In the genomic region with DNA sequence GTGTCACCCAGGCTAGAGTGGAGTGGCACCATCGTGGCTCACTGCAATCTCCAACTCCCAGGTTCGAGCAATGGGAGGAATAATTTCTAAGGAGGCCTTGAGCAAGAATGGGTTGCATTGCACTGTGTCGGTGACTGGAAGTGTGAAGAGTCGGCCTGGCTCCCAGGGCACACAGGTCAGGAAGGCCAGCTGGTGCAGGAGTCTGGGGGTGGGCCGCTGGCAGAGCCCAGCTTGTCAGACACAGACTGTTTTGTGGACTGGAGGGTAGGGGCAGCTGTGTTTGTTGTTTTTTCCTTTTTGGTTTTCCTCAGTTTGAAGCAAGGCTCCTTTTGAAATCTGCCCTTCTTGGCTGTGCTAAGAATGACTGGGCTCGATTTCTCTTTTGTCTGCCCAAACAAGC, we compare ENCODE assay signal across 1 cellular context.
TF ChIP-seq lines count a peak whose summit lies in the region.

No MANE protein-coding gene starts in this region.

TF ChIP-seq in GM23338, 12 proteins besides CTCF, POLR2A, EP300 and RAD21 (continued from another document):
- TF ChIP-seq, protein P1, sequence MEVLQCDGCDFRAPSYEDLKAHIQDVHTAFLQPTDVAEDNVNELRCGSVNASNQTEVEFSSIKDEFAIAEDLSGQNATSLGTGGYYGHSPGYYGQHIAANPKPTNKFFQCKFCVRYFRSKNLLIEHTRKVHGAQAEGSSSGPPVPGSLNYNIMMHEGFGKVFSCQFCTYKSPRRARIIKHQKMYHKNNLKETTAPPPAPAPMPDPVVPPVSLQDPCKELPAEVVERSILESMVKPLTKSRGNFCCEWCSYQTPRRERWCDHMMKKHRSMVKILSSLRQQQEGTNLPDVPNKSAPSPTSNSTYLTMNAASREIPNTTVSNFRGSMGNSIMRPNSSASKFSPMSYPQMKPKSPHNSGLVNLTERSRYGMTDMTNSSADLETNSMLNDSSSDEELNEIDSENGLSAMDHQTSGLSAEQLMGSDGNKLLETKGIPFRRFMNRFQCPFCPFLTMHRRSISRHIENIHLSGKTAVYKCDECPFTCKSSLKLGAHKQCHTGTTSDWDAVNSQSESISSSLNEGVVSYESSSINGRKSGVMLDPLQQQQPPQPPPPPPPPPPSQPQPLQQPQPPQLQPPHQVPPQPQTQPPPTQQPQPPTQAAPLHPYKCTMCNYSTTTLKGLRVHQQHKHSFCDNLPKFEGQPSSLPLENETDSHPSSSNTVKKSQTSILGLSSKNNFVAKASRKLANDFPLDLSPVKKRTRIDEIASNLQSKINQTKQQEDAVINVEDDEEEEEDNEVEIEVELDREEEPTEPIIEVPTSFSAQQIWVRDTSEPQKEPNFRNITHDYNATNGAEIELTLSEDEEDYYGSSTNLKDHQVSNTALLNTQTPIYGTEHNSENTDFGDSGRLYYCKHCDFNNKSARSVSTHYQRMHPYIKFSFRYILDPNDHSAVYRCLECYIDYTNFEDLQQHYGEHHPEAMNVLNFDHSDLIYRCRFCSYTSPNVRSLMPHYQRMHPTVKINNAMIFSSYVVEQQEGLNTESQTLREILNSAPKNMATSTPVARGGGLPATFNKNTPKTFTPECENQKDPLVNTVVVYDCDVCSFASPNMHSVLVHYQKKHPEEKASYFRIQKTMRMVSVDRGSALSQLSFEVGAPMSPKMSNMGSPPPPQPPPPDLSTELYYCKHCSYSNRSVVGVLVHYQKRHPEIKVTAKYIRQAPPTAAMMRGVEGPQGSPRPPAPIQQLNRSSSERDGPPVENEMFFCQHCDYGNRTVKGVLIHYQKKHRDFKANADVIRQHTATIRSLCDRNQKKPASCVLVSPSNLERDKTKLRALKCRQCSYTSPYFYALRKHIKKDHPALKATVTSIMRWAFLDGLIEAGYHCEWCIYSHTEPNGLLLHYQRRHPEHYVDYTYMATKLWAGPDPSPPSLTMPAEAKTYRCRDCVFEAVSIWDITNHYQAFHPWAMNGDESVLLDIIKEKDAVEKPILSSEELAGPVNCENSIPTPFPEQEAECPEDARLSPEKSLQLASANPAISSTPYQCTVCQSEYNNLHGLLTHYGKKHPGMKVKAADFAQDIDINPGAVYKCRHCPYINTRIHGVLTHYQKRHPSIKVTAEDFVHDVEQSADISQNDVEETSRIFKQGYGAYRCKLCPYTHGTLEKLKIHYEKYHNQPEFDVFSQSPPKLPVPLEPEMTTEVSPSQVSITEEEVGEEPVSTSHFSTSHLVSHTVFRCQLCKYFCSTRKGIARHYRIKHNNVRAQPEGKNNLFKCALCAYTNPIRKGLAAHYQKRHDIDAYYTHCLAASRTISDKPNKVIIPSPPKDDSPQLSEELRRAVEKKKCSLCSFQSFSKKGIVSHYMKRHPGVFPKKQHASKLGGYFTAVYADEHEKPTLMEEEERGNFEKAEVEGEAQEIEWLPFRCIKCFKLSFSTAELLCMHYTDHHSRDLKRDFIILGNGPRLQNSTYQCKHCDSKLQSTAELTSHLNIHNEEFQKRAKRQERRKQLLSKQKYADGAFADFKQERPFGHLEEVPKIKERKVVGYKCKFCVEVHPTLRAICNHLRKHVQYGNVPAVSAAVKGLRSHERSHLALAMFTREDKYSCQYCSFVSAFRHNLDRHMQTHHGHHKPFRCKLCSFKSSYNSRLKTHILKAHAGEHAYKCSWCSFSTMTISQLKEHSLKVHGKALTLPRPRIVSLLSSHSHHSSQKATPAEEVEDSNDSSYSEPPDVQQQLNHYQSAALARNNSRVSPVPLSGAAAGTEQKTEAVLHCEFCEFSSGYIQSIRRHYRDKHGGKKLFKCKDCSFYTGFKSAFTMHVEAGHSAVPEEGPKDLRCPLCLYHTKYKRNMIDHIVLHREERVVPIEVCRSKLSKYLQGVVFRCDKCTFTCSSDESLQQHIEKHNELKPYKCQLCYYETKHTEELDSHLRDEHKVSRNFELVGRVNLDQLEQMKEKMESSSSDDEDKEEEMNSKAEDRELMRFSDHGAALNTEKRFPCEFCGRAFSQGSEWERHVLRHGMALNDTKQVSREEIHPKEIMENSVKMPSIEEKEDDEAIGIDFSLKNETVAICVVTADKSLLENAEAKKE (CRISPR knock-in tag; IDR thresholded peaks at IDR 0.05), result no peak
- TF ChIP-seq ZNF114 (CRISPR knock-in tag; IDR thresholded peaks at IDR 0.05) (no peak), STAT1 (IDR thresholded peaks at IDR 0.05; ENCODE audit: unreplicated experiment) (no peak), JUNB (IDR thresholded peaks at IDR 0.05; ENCODE audit: unreplicated experiment) (no peak)
